In the genomic region with DNA sequence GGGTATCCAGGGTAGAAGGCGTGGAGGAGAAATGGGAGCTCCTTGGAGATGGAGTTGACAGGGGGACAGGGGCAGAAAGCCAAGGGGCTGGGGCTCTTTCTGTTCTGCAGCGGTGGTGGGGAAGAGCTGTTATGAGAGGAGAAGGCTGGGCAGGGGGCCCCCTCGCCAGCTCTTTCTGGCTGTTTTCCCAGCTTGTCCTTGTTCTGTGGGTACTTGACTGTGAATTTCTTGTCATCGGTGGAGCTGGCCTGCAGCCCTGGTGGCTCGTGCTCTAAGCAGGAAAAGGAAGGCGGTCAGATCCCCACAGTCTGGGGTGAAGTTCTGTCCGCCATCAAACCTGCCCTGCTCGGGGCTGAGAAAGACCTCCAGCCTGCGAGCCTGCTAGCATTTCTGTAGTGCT, we compare ENCODE assay signal across 25 cellular contexts. TPM values are rescaled to one million over a fixed set of nuclear protein-coding genes. Genes with fewer than 3 reads are reported as not detected.
DNase-seq lines count a peak whose midpoint lies in the region; ATAC-seq and TF ChIP-seq lines count a peak whose summit lies in the region.
"Had no signal": no experiment of that assay in that cellular context is flagged by ENCODE, and none has a peak within 500 bp of the region (broad histone marks: within the 10 kb centered on the region; RNA-seq: fewer than 3 reads in every experiment).

No MANE protein-coding gene starts in this region.

- H3K4me1 Mint-ChIP-seq in natural killer cell treated with Interleukin-12 subunit alpha and Interleukin-12 subunit beta and Interleukin-15 and Interleukin-18, amount 100 ng/mL, for 72 hours (ENCODE audit: low read depth in 2 of 2) = peaks cover 38 to 46% of the 10 kb centered on the region in 2 donors
- peaks cover 36 to 47% of the 10 kb centered on the region in 2 donors for H3K4me1 Mint-ChIP-seq in natural killer cell
- peaks cover 41 to 46% of the 10 kb centered on the region in 2 donors for H3K4me1 Mint-ChIP-seq in effector memory CD8-positive, alpha-beta T cell (ENCODE audit: low read depth in 2 of 2)
- peaks cover 6% of the 10 kb centered on the region for H3K4me1 Mint-ChIP-seq in glutamatergic neuron (ENCODE audit: low read depth, unreplicated experiment)
- H3K4me1 Mint-ChIP-seq in activated CD8-positive, alpha-beta memory T cell treated with anti-CD3 and anti-CD28 coated beads, Interleukin-2, amount 10 ng/mL, durations not matched to agents 7 days and 5 days = peaks cover 47% of the 10 kb centered on the region

- peaks cover 36 to 37% of the 10 kb centered on the region in 2 donors for H3K27me3 Mint-ChIP-seq in natural killer cell treated with Interleukin-12 subunit alpha and Interleukin-12 subunit beta and Interleukin-15 and Interleukin-18, amount 100 ng/mL, for 72 hours
- H3K27me3 Mint-ChIP-seq in natural killer cell (ENCODE audit: low read depth in 2 of 2) (peaks cover 48 to 49% of the 10 kb centered on the region in 2 donors), glutamatergic neuron (ENCODE audit: unreplicated experiment) (peaks cover 10% of the 10 kb centered on the region)
- peaks cover 30 to 61% of the 10 kb centered on the region in 2 donors for H3K27me3 Mint-ChIP-seq in effector memory CD8-positive, alpha-beta T cell
- peaks cover 23% of the 10 kb centered on the region for H3K27me3 Mint-ChIP-seq in activated CD8-positive, alpha-beta memory T cell treated with anti-CD3 and anti-CD28 coated beads, Interleukin-2, amount 10 ng/mL, durations not matched to agents 7 days and 5 days

- peak overlapping the region; percentile 13 for H3K4me3 Mint-ChIP-seq in natural killer cell treated with Interleukin-12 subunit alpha and Interleukin-12 subunit beta and Interleukin-15 and Interleukin-18, amount 100 ng/mL, for 72 hours
- H3K4me3 Mint-ChIP-seq in natural killer cell (no peak overlapping the region), glutamatergic neuron (ENCODE audit: unreplicated experiment) (no peak overlapping the region)
- peak overlapping the region; percentile 25 to 43 for H3K4me3 Mint-ChIP-seq in effector memory CD8-positive, alpha-beta T cell
- no peak overlapping the region for H3K4me3 Mint-ChIP-seq in activated CD8-positive, alpha-beta memory T cell treated with anti-CD3 and anti-CD28 coated beads, Interleukin-2, amount 10 ng/mL, durations not matched to agents 7 days and 5 days
- H3K4me3 Mint-ChIP-seq: CD4-positive, alpha-beta T cell; HFFc6; T-helper 17 cell had no signal

- intact Hi-C loops in natural killer cell (cut with micrococcal nuclease) = loop anchor here (10.0 kb wide), 1 partner anchor 50 kb away; a partner anchor contains a TSS

- no peak for ATAC-seq in natural killer cell treated with Interleukin-12 subunit alpha and Interleukin-12 subunit beta and Interleukin-15 and Interleukin-18, amount 100 ng/mL, for 72 hours
- ATAC-seq in natural killer cell = no peak
- no peak for ATAC-seq in effector memory CD8-positive, alpha-beta T cell (replicated peaks)
- ATAC-seq in activated CD8-positive, alpha-beta memory T cell treated with anti-CD3 and anti-CD28 coated beads, Interleukin-2, amount 10 ng/mL, durations not matched to agents 7 days and 5 days = no peak
- ATAC-seq: T-helper 17 cell had no signal

- H3K9me3 Mint-ChIP-seq in natural killer cell treated with Interleukin-12 subunit alpha and Interleukin-12 subunit beta and Interleukin-15 and Interleukin-18, amount 100 ng/mL, for 72 hours = no peaks in the 10 kb centered on the region
- no peaks in the 10 kb centered on the region for H3K9me3 Mint-ChIP-seq in natural killer cell
- no peaks in the 10 kb centered on the region for H3K9me3 Mint-ChIP-seq in effector memory CD8-positive, alpha-beta T cell
- peaks cover 3% of the 10 kb centered on the region for H3K9me3 Mint-ChIP-seq in glutamatergic neuron (ENCODE audit: unreplicated experiment)
- H3K9me3 Mint-ChIP-seq in activated CD8-positive, alpha-beta memory T cell treated with anti-CD3 and anti-CD28 coated beads, Interleukin-2, amount 10 ng/mL, durations not matched to agents 7 days and 5 days (ENCODE audit: low read depth) = no peaks in the 10 kb centered on the region
- H3K9me3 Mint-ChIP-seq: CD4-positive, alpha-beta T cell; HFFc6 had no signal

- CTCF ChIA-PET in activated CD8-positive, alpha-beta memory T cell treated with anti-CD3 and anti-CD28 coated beads, Interleukin-2, amount 10 ng/mL, durations not matched to agents 7 days and 5 days (lab: Charles Lee) = interaction anchor here (1.1 to 8.9 kb wide), 18 partner anchors 11 to 195 kb away, joined by 3 to 142 read pairs (median 14); a partner anchor contains a TSS

- H3K27ac Mint-ChIP-seq in natural killer cell treated with Interleukin-12 subunit alpha and Interleukin-12 subunit beta and Interleukin-15 and Interleukin-18, amount 100 ng/mL, for 72 hours = peak overlapping the region in 1 of 2 donors; percentile 33
- H3K27ac Mint-ChIP-seq in natural killer cell (no peak overlapping the region), glutamatergic neuron (ENCODE audit: unreplicated experiment) (no peak overlapping the region)
- peak overlapping the region in 1 of 2 donors; percentile 75 for H3K27ac Mint-ChIP-seq in effector memory CD8-positive, alpha-beta T cell
- no peak overlapping the region for H3K27ac Mint-ChIP-seq in activated CD8-positive, alpha-beta memory T cell treated with anti-CD3 and anti-CD28 coated beads, Interleukin-2, amount 10 ng/mL, durations not matched to agents 7 days and 5 days
- H3K27ac Mint-ChIP-seq: CD4-positive, alpha-beta T cell; HFFc6; T-helper 17 cell had no signal

- no peak for DNase-seq in natural killer cell treated with Interleukin-12 subunit alpha and Interleukin-12 subunit beta and Interleukin-15 and Interleukin-18, amount 100 ng/mL, for 72 hours (ENCODE audit: low spot score)
- DNase-seq in natural killer cell = no peak
- DNase-seq in NCI-H1092 (lab: John Stamatoyannopoulos, UW) = peak; percentile 42
- DNase-seq in effector memory CD8-positive, alpha-beta T cell = no peak
- no peak for DNase-seq in glutamatergic neuron
- no peak for DNase-seq in activated CD8-positive, alpha-beta memory T cell treated with anti-CD3 and anti-CD28 coated beads, Interleukin-2, amount 10 ng/mL, durations not matched to agents 7 days and 5 days
- DNase-seq in GDM1 (lab: John Stamatoyannopoulos, UW) = no peak
- DNase-seq: Caco-2; CD4-positive, alpha-beta T cell; DMS 273 treated with DMSO at 0.1 percent for 48 hours; HFFc6; Karpas-422; NCI-H1436; NCI-H187 treated with DMSO at 0.1 percent for 48 hours; NCI-H2107; NCI-H226; NCI-H524; NCI-H774; Peyer's patch; SJCRH30; T-helper 17 cell had no signal

- TF ChIP-seq CTCF in natural killer cell (IDR thresholded peaks at IDR 0.05) = no peak
- TF ChIP-seq CTCF in glutamatergic neuron (IDR thresholded peaks at IDR 0.05; ENCODE audit: partially characterized antibody, unreplicated experiment) = no peak

- H3K36me3 Mint-ChIP-seq in natural killer cell treated with Interleukin-12 subunit alpha and Interleukin-12 subunit beta and Interleukin-15 and Interleukin-18, amount 100 ng/mL, for 72 hours = no peaks in the 10 kb centered on the region
- H3K36me3 Mint-ChIP-seq in natural killer cell (no peaks in the 10 kb centered on the region), glutamatergic neuron (ENCODE audit: unreplicated experiment) (no peaks in the 10 kb centered on the region)
- H3K36me3 Mint-ChIP-seq in effector memory CD8-positive, alpha-beta T cell (ENCODE audit: insufficient read depth) = peaks cover 38% of the 10 kb centered on the region
- H3K36me3 Mint-ChIP-seq in activated CD8-positive, alpha-beta memory T cell treated with anti-CD3 and anti-CD28 coated beads, Interleukin-2, amount 10 ng/mL, durations not matched to agents 7 days and 5 days = peaks cover 2% of the 10 kb centered on the region

RNA-seq across cellular contexts. Expression of a gene that starts 7.6 kb away (rescaled TPM):
- not detected for total RNA-seq in natural killer cell treated with Interleukin-12 subunit alpha and Interleukin-12 subunit beta and Interleukin-15 and Interleukin-18, amount 100 ng/mL, for 72 hours
- total RNA-seq in natural killer cell = 10 to 100 TPM in 2 of 3 donors, 1 to 10 TPM in 1; 9.6 to 38.2 (median 19.7) TPM
- total RNA-seq in glutamatergic neuron (ENCODE audit: unreplicated experiment) = not detected
- total RNA-seq in activated CD8-positive, alpha-beta memory T cell treated with anti-CD3 and anti-CD28 coated beads, Interleukin-2, amount 10 ng/mL, durations not matched to agents 7 days and 5 days = 10 to 100 TPM in 1 of 2 experiments, 1 to 10 TPM in 1; 7.0 to 26.3 TPM
- total RNA-seq: A673, Caco-2, G401, HFFc6, MCF 10A, OCI-LY7, Peyer's patch, SJCRH30, T-helper 17 cell had no signal

RNA-seq across cellular contexts. Expression of a gene that starts 11.0 kb away (rescaled TPM):
- under 1 TPM in 1 of 2 donors, not detected in 1; 0.95 TPM for total RNA-seq in natural killer cell treated with Interleukin-12 subunit alpha and Interleukin-12 subunit beta and Interleukin-15 and Interleukin-18, amount 100 ng/mL, for 72 hours
- total RNA-seq in natural killer cell = 1 to 10 TPM; 2.5 to 5.8 (median 3.2) TPM
- 2.2 TPM for total RNA-seq in glutamatergic neuron (ENCODE audit: unreplicated experiment)
- total RNA-seq in activated CD8-positive, alpha-beta memory T cell treated with anti-CD3 and anti-CD28 coated beads, Interleukin-2, amount 10 ng/mL, durations not matched to agents 7 days and 5 days = 1 to 10 TPM; 5.7 to 8.6 TPM
- total RNA-seq: A673, HFFc6, SJCRH30 had no signal

RNA-seq across cellular contexts. Expression of a gene that starts 45.7 kb away (rescaled TPM):
- total RNA-seq in natural killer cell treated with Interleukin-12 subunit alpha and Interleukin-12 subunit beta and Interleukin-15 and Interleukin-18, amount 100 ng/mL, for 72 hours = not detected
- not detected for total RNA-seq in natural killer cell
- 97.3 TPM for total RNA-seq in glutamatergic neuron (ENCODE audit: unreplicated experiment)
- not detected for total RNA-seq in activated CD8-positive, alpha-beta memory T cell treated with anti-CD3 and anti-CD28 coated beads, Interleukin-2, amount 10 ng/mL, durations not matched to agents 7 days and 5 days
- total RNA-seq: CD4-positive, alpha-beta T cell; HFFc6; MCF 10A; OCI-LY7; Peyer's patch; SJCRH30; T-helper 17 cell had no signal

RNA-seq across cellular contexts. Expression of a gene that starts 47.2 kb away (rescaled TPM):
- total RNA-seq in natural killer cell treated with Interleukin-12 subunit alpha and Interleukin-12 subunit beta and Interleukin-15 and Interleukin-18, amount 100 ng/mL, for 72 hours = 10 to 100 TPM in 1 of 2 donors, 1 to 10 TPM in 1; 8.1 to 17.2 TPM
- total RNA-seq in natural killer cell (100 to 1,000 TPM; 454 to 485 (median 482) TPM), glutamatergic neuron (ENCODE audit: unreplicated experiment) (2.8 TPM)
- total RNA-seq in activated CD8-positive, alpha-beta memory T cell treated with anti-CD3 and anti-CD28 coated beads, Interleukin-2, amount 10 ng/mL, durations not matched to agents 7 days and 5 days = 100 to 1,000 TPM; 951 to 971 TPM
- total RNA-seq: A673, Caco-2, HFFc6, MCF 10A, SJCRH30 had no signal

RNA-seq across cellular contexts. Expression of a gene that starts 58.5 kb away (rescaled TPM):
- total RNA-seq in natural killer cell treated with Interleukin-12 subunit alpha and Interleukin-12 subunit beta and Interleukin-15 and Interleukin-18, amount 100 ng/mL, for 72 hours = 10 to 100 TPM in 1 of 2 donors, 1 to 10 TPM in 1; 9.9 to 24.8 TPM
- 10 to 100 TPM; 22.7 to 32.0 (median 31.7) TPM for total RNA-seq in natural killer cell
- total RNA-seq in glutamatergic neuron (ENCODE audit: unreplicated experiment) = 11.4 TPM
- 10 to 100 TPM; 27.7 to 39.3 TPM for total RNA-seq in activated CD8-positive, alpha-beta memory T cell treated with anti-CD3 and anti-CD28 coated beads, Interleukin-2, amount 10 ng/mL, durations not matched to agents 7 days and 5 days

Comparison
In these comparisons a context has a peak if more than half of its experiments do, and no peak if none do; other contexts are left out.
1. H3K4me3 Mint-ChIP-seq: peak in natural killer cell treated with Interleukin-12 subunit alpha and Interleukin-12 subunit beta and Interleukin-15 and Interleukin-18, amount 100 ng/mL, for 72 hours (single experiment) and effector memory CD8-positive, alpha-beta T cell (2 of 2); none in natural killer cell (single experiment), glutamatergic neuron (single experiment) and activated CD8-positive, alpha-beta memory T cell treated with anti-CD3 and anti-CD28 coated beads, Interleukin-2, amount 10 ng/mL, durations not matched to agents 7 days and 5 days (single experiment).
2. RNA of a gene that starts 45.7 kb away (total RNA-seq): 97.3 TPM in glutamatergic neuron (single experiment); not detected in natural killer cell treated with Interleukin-12 subunit alpha and Interleukin-12 subunit beta and Interleukin-15 and Interleukin-18, amount 100 ng/mL, for 72 hours, not detected in natural killer cell and not detected in activated CD8-positive, alpha-beta memory T cell treated with anti-CD3 and anti-CD28 coated beads, Interleukin-2, amount 10 ng/mL, durations not matched to agents 7 days and 5 days; every median in the first group is over 10 times any median in the second.